In the genomic region with DNA sequence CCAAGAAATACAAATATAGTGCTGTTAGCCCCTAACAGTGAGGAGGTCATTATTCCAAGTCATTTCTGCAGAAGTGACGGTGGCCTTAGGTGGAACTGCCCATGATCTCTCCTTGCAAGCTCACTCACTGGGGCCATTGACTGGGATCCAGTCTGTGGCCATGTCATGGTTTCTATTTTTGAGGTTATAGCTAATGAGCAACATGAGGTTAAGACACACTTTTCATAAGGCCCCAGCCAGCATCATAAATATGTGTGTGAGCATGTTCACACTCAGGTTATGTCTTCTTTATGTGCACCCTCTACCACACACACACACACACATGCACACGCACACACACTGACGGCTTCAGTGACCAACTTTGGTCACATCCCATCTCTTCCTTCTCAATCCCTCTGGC, we compare ENCODE assay signal across 15 cellular contexts. TPM values are rescaled to one million over a fixed set of nuclear protein-coding genes. Genes with fewer than 3 reads are reported as not detected.
DNase-seq lines count a peak whose midpoint lies in the region; ATAC-seq lines count a peak whose summit lies in the region.
"Had no signal": no experiment of that assay in that cellular context is flagged by ENCODE, and none has a peak within 500 bp of the region (broad histone marks: within the 10 kb centered on the region; RNA-seq: fewer than 3 reads in every experiment).

No MANE protein-coding gene starts in this region.

- intact Hi-C loops in activated T-helper 1 cell treated with anti-CD3 and anti-CD28 coated beads, Interleukin-12 subunit alpha, Interleukin-12 subunit beta, Interleukin-2, Interleukin-4 antibody, amounts not matched to agents 30 ng/mL and 10 ng/mL and 1 ng/mL, durations not matched to agents 14 hours and 24 hours and 36 hours (cut with micrococcal nuclease), result loop anchor here (1.0 to 5.0 kb wide), 2 partner anchors 11 to 150 kb away; no protein-coding TSS in a partner anchor

- no peaks in the 10 kb centered on the region for H3K9me3 Mint-ChIP-seq in activated T-cell treated with anti-CD3 and anti-CD28 coated beads, Interleukin-2, amount 50 U/mL, for 4 hours
- peaks cover 8% of the 10 kb centered on the region for H3K9me3 Mint-ChIP-seq in activated T-helper 1 cell treated with anti-CD3 and anti-CD28 coated beads, Interleukin-12 subunit alpha, Interleukin-12 subunit beta, Interleukin-2, Interleukin-4 antibody, amounts not matched to agents 30 ng/mL and 10 ng/mL and 1 ng/mL, durations not matched to agents 14 hours and 24 hours and 36 hours
- H3K9me3 Mint-ChIP-seq in stimulated activated naive CD8-positive, alpha-beta T cell treated with anti-CD3 and anti-CD28 coated beads, Interleukin-15, Interleukin-2, amounts not matched to agents 100 ng/mL and 50 ng/mL, for 24 hours, result peaks cover 13% of the 10 kb centered on the region

- peak overlapping the region; percentile 52 for H3K27ac Mint-ChIP-seq in activated T-helper 1 cell treated with anti-CD3 and anti-CD28 coated beads, Interleukin-12 subunit alpha, Interleukin-12 subunit beta, Interleukin-2, Interleukin-4 antibody, amounts not matched to agents 30 ng/mL and 10 ng/mL and 1 ng/mL, durations not matched to agents 14 hours and 24 hours and 36 hours
- peak overlapping the region; percentile 88 for H3K27ac Mint-ChIP-seq in stimulated activated naive CD8-positive, alpha-beta T cell treated with anti-CD3 and anti-CD28 coated beads, Interleukin-15, Interleukin-2, amounts not matched to agents 100 ng/mL and 50 ng/mL, for 24 hours

- peak overlapping the region; percentile 83 for H3K4me3 Mint-ChIP-seq in activated T-cell treated with anti-CD3 and anti-CD28 coated beads, Interleukin-2, amount 50 U/mL, for 4 hours
- peak overlapping the region; percentile 71 for H3K4me3 Mint-ChIP-seq in activated T-helper 1 cell treated with anti-CD3 and anti-CD28 coated beads, Interleukin-12 subunit alpha, Interleukin-12 subunit beta, Interleukin-2, Interleukin-4 antibody, amounts not matched to agents 30 ng/mL and 10 ng/mL and 1 ng/mL, durations not matched to agents 14 hours and 24 hours and 36 hours
- H3K4me3 Mint-ChIP-seq in stimulated activated naive CD8-positive, alpha-beta T cell treated with anti-CD3 and anti-CD28 coated beads, Interleukin-15, Interleukin-2, amounts not matched to agents 100 ng/mL and 50 ng/mL, for 24 hours, result peak overlapping the region; percentile 87
- H3K4me3 Mint-ChIP-seq: neural crest cell had no signal

- ATAC-seq in activated T-cell treated with anti-CD3 and anti-CD28 coated beads, Interleukin-2, amount 50 U/mL, for 4 hours, result peak; percentile 30 to 38
- peak; percentile 24 for ATAC-seq in HG03354 (IDR thresholded peaks at IDR 0.05; ENCODE audit: poor library complexity, severe bottlenecking, unreplicated experiment)
- no peak for ATAC-seq in GM21723 (IDR thresholded peaks at IDR 0.05; ENCODE audit: unreplicated experiment)
- ATAC-seq in HG03097 (IDR thresholded peaks at IDR 0.05; ENCODE audit: low FRiP score, unreplicated experiment), result no peak

- H3K36me3 Mint-ChIP-seq in activated T-cell treated with anti-CD3 and anti-CD28 coated beads, Interleukin-2, amount 50 U/mL, for 4 hours (ENCODE audit: insufficient read depth), result no peaks in the 10 kb centered on the region
- H3K36me3 Mint-ChIP-seq in activated T-helper 1 cell treated with anti-CD3 and anti-CD28 coated beads, Interleukin-12 subunit alpha, Interleukin-12 subunit beta, Interleukin-2, Interleukin-4 antibody, amounts not matched to agents 30 ng/mL and 10 ng/mL and 1 ng/mL, durations not matched to agents 14 hours and 24 hours and 36 hours (ENCODE audit: low read depth), result peaks cover 2% of the 10 kb centered on the region
- H3K36me3 Mint-ChIP-seq in stimulated activated naive CD8-positive, alpha-beta T cell treated with anti-CD3 and anti-CD28 coated beads, Interleukin-15, Interleukin-2, amounts not matched to agents 100 ng/mL and 50 ng/mL, for 24 hours (ENCODE audit: low read depth), result peaks cover 3% of the 10 kb centered on the region

- DNase-seq in activated T-cell treated with anti-CD3 and anti-CD28 coated beads, Interleukin-2, amount 50 U/mL, for 4 hours, result no peak
- no peak for DNase-seq in activated T-cell treated with anti-CD3 and anti-CD28 coated beads, Interleukin-2, amount 50 U/mL, for 48 hours
- DNase-seq in activated T-helper 1 cell treated with anti-CD3 and anti-CD28 coated beads, Interleukin-12 subunit alpha, Interleukin-12 subunit beta, Interleukin-2, Interleukin-4 antibody, amounts not matched to agents 30 ng/mL and 10 ng/mL and 1 ng/mL, durations not matched to agents 14 hours and 24 hours and 36 hours (ENCODE audit: low spot score), result no peak
- DNase-seq in medulla oblongata (ENCODE audit: extremely low spot score), result no peak
- DNase-seq: dermis blood vessel endothelial cell, foreskin fibroblast, kidney, NCI-H226, uterus, WERI-Rb-1 had no signal

- H3K27me3 Mint-ChIP-seq in activated T-cell treated with anti-CD3 and anti-CD28 coated beads, Interleukin-2, amount 50 U/mL, for 4 hours (ENCODE audit: low read depth), result peaks cover 7% of the 10 kb centered on the region
- peaks cover 42% of the 10 kb centered on the region for H3K27me3 Mint-ChIP-seq in activated T-helper 1 cell treated with anti-CD3 and anti-CD28 coated beads, Interleukin-12 subunit alpha, Interleukin-12 subunit beta, Interleukin-2, Interleukin-4 antibody, amounts not matched to agents 30 ng/mL and 10 ng/mL and 1 ng/mL, durations not matched to agents 14 hours and 24 hours and 36 hours (ENCODE audit: insufficient read depth)
- H3K27me3 Mint-ChIP-seq in stimulated activated naive CD8-positive, alpha-beta T cell treated with anti-CD3 and anti-CD28 coated beads, Interleukin-15, Interleukin-2, amounts not matched to agents 100 ng/mL and 50 ng/mL, for 24 hours, result peaks cover 7% of the 10 kb centered on the region

- H3K4me1 Mint-ChIP-seq in activated T-cell treated with anti-CD3 and anti-CD28 coated beads, Interleukin-2, amount 50 U/mL, for 4 hours (ENCODE audit: low read depth), result peaks cover 65% of the 10 kb centered on the region
- peaks cover 48% of the 10 kb centered on the region for H3K4me1 Mint-ChIP-seq in activated T-helper 1 cell treated with anti-CD3 and anti-CD28 coated beads, Interleukin-12 subunit alpha, Interleukin-12 subunit beta, Interleukin-2, Interleukin-4 antibody, amounts not matched to agents 30 ng/mL and 10 ng/mL and 1 ng/mL, durations not matched to agents 14 hours and 24 hours and 36 hours (ENCODE audit: low read depth)
- peaks cover 75% of the 10 kb centered on the region for H3K4me1 Mint-ChIP-seq in stimulated activated naive CD8-positive, alpha-beta T cell treated with anti-CD3 and anti-CD28 coated beads, Interleukin-15, Interleukin-2, amounts not matched to agents 100 ng/mL and 50 ng/mL, for 24 hours (ENCODE audit: low read depth)
- H3K4me1 Mint-ChIP-seq: neural crest cell had no signal

RNA-seq across cellular contexts. Expression of gene AFF3, which starts 0.5 kb away (rescaled TPM):
- 1 to 10 TPM; 2.1 to 2.6 (median 2.2) TPM for total RNA-seq in activated T-cell treated with anti-CD3 and anti-CD28 coated beads, Interleukin-2, amount 50 U/mL, for 4 hours
- total RNA-seq in activated T-helper 1 cell treated with anti-CD3 and anti-CD28 coated beads, Interleukin-12 subunit alpha, Interleukin-12 subunit beta, Interleukin-2, Interleukin-4 antibody, amounts not matched to agents 30 ng/mL and 10 ng/mL and 1 ng/mL, durations not matched to agents 14 hours and 24 hours and 36 hours, result 1.7 and 2.4 TPM in 2 replicates
- total RNA-seq: dermis blood vessel endothelial cell had no signal

Comparison
In these comparisons a context has a peak if more than half of its experiments do, and no peak if none do; other contexts are left out.
1. ATAC-seq: peak in activated T-cell treated with anti-CD3 and anti-CD28 coated beads, Interleukin-2, amount 50 U/mL, for 4 hours (2 of 2) and HG03354 (single experiment); none in GM21723 (single experiment) and HG03097 (single experiment).
2. Peak in every context shown above with its lines, with median percentiles within 50 percentile points of each other: H3K4me3 Mint-ChIP-seq.